In the genomic region with DNA sequence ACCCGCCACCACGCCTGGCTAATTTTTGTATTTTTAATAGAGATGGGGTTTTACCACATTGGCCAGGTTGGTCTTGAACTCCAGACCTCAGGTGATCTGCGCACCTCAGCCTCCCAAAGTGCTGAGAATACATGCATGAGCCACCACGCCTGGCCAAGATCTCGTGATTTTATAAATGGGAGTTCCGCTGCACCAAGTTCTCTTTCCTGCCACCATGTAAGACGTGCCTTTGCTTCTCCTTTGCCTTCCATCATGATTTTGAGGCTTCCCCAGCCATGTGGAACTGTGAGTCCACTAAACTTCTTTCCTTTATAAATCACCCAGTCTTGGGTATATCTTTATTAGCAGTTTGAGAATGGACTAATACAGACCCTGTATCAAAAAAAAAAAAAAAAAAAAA, we compare ENCODE assay signal across 10 cellular contexts. TPM values are rescaled to one million over a fixed set of nuclear protein-coding genes. Genes with fewer than 3 reads are reported as not detected.
"Had no signal": no experiment of that assay in that cellular context is flagged by ENCODE, and none has a peak within 500 bp of the region (broad histone marks: within the 10 kb centered on the region; RNA-seq: fewer than 3 reads in every experiment).

No MANE protein-coding gene starts in this region.

RNA-seq across cellular contexts. Expression of a gene that starts 7.4 kb away (rescaled TPM):
- total RNA-seq: activated B cell treated with CpG ODN at 0.5 μM for 24 hours; activated CD4-positive, alpha-beta memory T cell treated with anti-CD3 and anti-CD28 coated beads for 36 hours; activated CD4-positive, alpha-beta T cell treated with anti-CD3 and anti-CD28 coated beads, Interleukin-2, amount 10 ng/mL, durations not matched to agents 24 days and 14 days; activated CD8-positive, alpha-beta memory T cell treated with anti-CD3 and anti-CD28 coated beads for 36 hours; activated CD8-positive, alpha-beta T cell treated with anti-CD3 and anti-CD28 coated beads for 36 hours; activated naive CD8-positive, alpha-beta T cell treated with anti-CD3 and anti-CD28 coated beads, Interleukin-2, amount 10 ng/mL, durations not matched to agents 7 days and 5 days; activated T-helper 1 cell treated with anti-CD3 and anti-CD28 coated beads, Interleukin-12 subunit alpha, Interleukin-12 subunit beta, Interleukin-2, Interleukin-4 antibody, amounts not matched to agents 30 ng/mL and 10 ng/mL and 1 ng/mL, durations not matched to agents 14 hours and 24 hours and 36 hours; activated T-helper 17 cell treated with anti-CD3 and anti-CD28 coated beads, Interleukin-2, amount 50 U/mL, for 72 hours; T-helper 1 cell treated with Interleukin-12 subunit alpha and Interleukin-12 subunit beta and Interleukin-4 antibody, amounts not matched to agents 30 ng/mL and 1 ng/mL, for 36 hours; T-helper 2 cell treated with Interferon-gamma antibody and Interleukin-4, amounts not matched to agents 100 ng/mL and 5 ng/mL, for 36 hours had no signal
